10 cellular contexts compared by ENCODE assay signal in the genomic region with DNA sequence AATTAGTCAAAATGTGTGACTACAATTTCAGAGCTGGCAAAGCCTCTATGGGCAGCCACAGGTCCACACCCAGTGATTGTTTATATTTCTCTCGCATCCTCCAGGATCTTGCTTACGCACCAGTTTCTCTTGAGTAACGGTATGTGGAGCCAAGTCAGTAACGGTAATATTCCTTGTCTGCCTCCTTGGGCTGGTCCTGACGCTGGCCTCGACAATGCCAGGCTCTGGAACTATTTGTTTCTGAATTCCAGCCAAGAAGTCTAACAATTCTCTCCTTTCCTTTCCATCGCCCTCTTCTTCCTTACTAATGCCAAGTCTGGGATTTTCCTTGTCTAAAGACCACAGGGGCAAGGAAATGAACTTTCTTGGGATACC. TPM values are rescaled to one million over a fixed set of nuclear protein-coding genes. Genes with fewer than 3 reads are reported as not detected.
DNase-seq lines count a peak whose midpoint lies in the region; ATAC-seq and TF ChIP-seq lines count a peak whose summit lies in the region.
"Had no signal": no experiment of that assay in that cellular context is flagged by ENCODE, and none has a peak within 500 bp of the region (broad histone marks: within the 10 kb centered on the region; RNA-seq: fewer than 3 reads in every experiment).

No MANE protein-coding gene starts in this region.

- H3K4me3 ChIP-seq in heart left ventricle (no peak overlapping the region), SU-DHL-6 (ENCODE audit: insufficient read depth, low read length, poor library complexity, severe bottlenecking) (no peak overlapping the region), gastroesophageal sphincter (no peak overlapping the region), transverse colon (no peak overlapping the region)

- intact Hi-C loops in heart left ventricle (cut with DNase I), result loop anchor here in 6 of 10 donors (10.0 kb wide), 3 partner anchors 213 to 483 kb away; a partner anchor contains a TSS
- intact Hi-C loops in Right ventricle myocardium inferior (cut with DNase I), result no loop called here
- intact Hi-C loops in transverse colon (cut with DNase I; ENCODE audit: low total_unique reads), result loop anchor here (10.0 kb wide), 1 partner anchor 483 kb away; a partner anchor contains a TSS

- no peaks in the 10 kb centered on the region for H3K9me2 ChIP-seq in SU-DHL-6 (replicated peaks; ENCODE audit: insufficient read depth, low read length)

- H3K79me2 ChIP-seq in SU-DHL-6 (ENCODE audit: insufficient read depth, low read length), result no peaks in the 10 kb centered on the region

- H4K20me1 ChIP-seq in SU-DHL-6 (ENCODE audit: low read depth, low read length), result no peaks in the 10 kb centered on the region

- peaks cover 4% of the 10 kb centered on the region for H3K4me1 Mint-ChIP-seq in progenitor cell of endocrine pancreas (ENCODE audit: low read depth)

- H3K27me3 Mint-ChIP-seq in progenitor cell of endocrine pancreas, result no peaks in the 10 kb centered on the region

- in situ Hi-C loops in transverse colon (cut with MboI; ENCODE audit: low pct_ligation_motif_present in 1 of 4, low pct_unique_long_range_greater_than_20kb in 1 of 4, low sequenced_read_pairs in 3 of 4), result no loop called here

- WGBS in heart left ventricle, 4 donors, result 38 to 58% (median 42%) methylated on average over 7 of the region's 7 CpGs
- 4 to 16% methylated on average over 7 of the region's 7 CpGs for WGBS in gastroesophageal sphincter (ENCODE audit: low coverage in 1 of 2), 2 donors
- 16 to 34% methylated on average over 4 to 7 of the region's 7 CpGs for WGBS in transverse colon (ENCODE audit: low coverage in 1 of 2), 2 donors

- H3K9me3 ChIP-seq in heart left ventricle, result no peaks in the 10 kb centered on the region
- H3K9me3 ChIP-seq in SU-DHL-6 (ENCODE audit: insufficient read depth, low read length), result no peaks in the 10 kb centered on the region
- H3K9me3 ChIP-seq in gastroesophageal sphincter, result no peaks in the 10 kb centered on the region
- H3K9me3 ChIP-seq in transverse colon, result no peaks in the 10 kb centered on the region

- no peak overlapping the region for H3K4me3 Mint-ChIP-seq in progenitor cell of endocrine pancreas (ENCODE audit: low read depth)

- no peaks in the 10 kb centered on the region for H3K9me3 Mint-ChIP-seq in progenitor cell of endocrine pancreas (ENCODE audit: low read depth)

- peaks cover 20% of the 10 kb centered on the region for H3F3A ChIP-seq in SU-DHL-6 (ENCODE audit: insufficient read depth)

- H3K36me3 ChIP-seq in heart left ventricle (no peaks in the 10 kb centered on the region), SU-DHL-6 (ENCODE audit: low read length) (no peaks in the 10 kb centered on the region), gastroesophageal sphincter (no peaks in the 10 kb centered on the region), transverse colon (no peaks in the 10 kb centered on the region)

- no peak overlapping the region for H3K9ac ChIP-seq in SU-DHL-6 (ENCODE audit: low read length)

- no peaks in the 10 kb centered on the region for H3K36me3 Mint-ChIP-seq in progenitor cell of endocrine pancreas (ENCODE audit: insufficient read depth)

- no peak overlapping the region for H3K27ac Mint-ChIP-seq in progenitor cell of endocrine pancreas

- no peak overlapping the region for H2AFZ ChIP-seq in SU-DHL-6 (ENCODE audit: low read depth, low read length, severe bottlenecking)

- H3K27ac ChIP-seq in heart left ventricle, result peak overlapping the region in 1 of 12 donors; percentile 24
- peak overlapping the region; percentile 76 for H3K27ac ChIP-seq in SU-DHL-6 (ENCODE audit: low read depth, low read length)
- peak overlapping the region in 3 of 4 donors; percentile 41 to 65 (median 56) for H3K27ac ChIP-seq in gastroesophageal sphincter
- H3K27ac ChIP-seq in transverse colon, result peak overlapping the region in 3 of 4 donors; percentile 4 to 12 (median 11)
- H3K27ac ChIP-seq: C4-2B had no signal

- peak overlapping the region; percentile 61 for H3K4me2 ChIP-seq in SU-DHL-6 (ENCODE audit: low read depth, low read length, poor library complexity, severe bottlenecking)

- peak; percentile 27 to 69 (median 49) for ATAC-seq in heart left ventricle
- ATAC-seq in Right ventricle myocardium inferior, result no peak
- peak; percentile 89 for ATAC-seq in gastroesophageal sphincter

- H3K27me3 ChIP-seq in heart left ventricle (no peaks in the 10 kb centered on the region), SU-DHL-6 (ENCODE audit: low read length) (no peaks in the 10 kb centered on the region), gastroesophageal sphincter (no peaks in the 10 kb centered on the region), transverse colon (no peaks in the 10 kb centered on the region)

- DNase-seq in heart left ventricle (no peak), Right ventricle myocardium inferior (ENCODE audit: missing footprints) (no peak), transverse colon (no peak), NCI-H1694 treated with DMSO at 0.1 percent for 48 hours (lab: John Stamatoyannopoulos, UW) (no peak), progenitor cell of endocrine pancreas (ENCODE audit: low spot score, unreplicated experiment) (no peak), iPS-NIHi7 (ENCODE audit: extremely low spot score) (no peak)
- DNase-seq: activated CD8-positive, alpha-beta memory T cell treated with anti-CD3 and anti-CD28 coated beads, Interleukin-2, amount 50 U/mL, for 4 hours had no signal

- TF ChIP-seq EP300 in gastroesophageal sphincter (IDR thresholded peaks at IDR 0.05), result no peak
- no peak for TF ChIP-seq EP300 in transverse colon (IDR thresholded peaks at IDR 0.05; ENCODE audit: low read depth)

- no peak for TF ChIP-seq POLR2A in heart left ventricle (IDR thresholded peaks at IDR 0.05)
- no peak for TF ChIP-seq POLR2A in gastroesophageal sphincter (IDR thresholded peaks at IDR 0.05)
- no peak for TF ChIP-seq POLR2A in transverse colon (IDR thresholded peaks at IDR 0.05)

- no peak for TF ChIP-seq CTCF in heart left ventricle (IDR thresholded peaks at IDR 0.05)
- no peak for TF ChIP-seq CTCF in SU-DHL-6 (IDR thresholded peaks at IDR 0.05; ENCODE audit: insufficient read depth, low read length, poor library complexity, severe bottlenecking)
- no peak for TF ChIP-seq CTCF in gastroesophageal sphincter (IDR thresholded peaks at IDR 0.05)
- no peak for TF ChIP-seq CTCF in transverse colon (IDR thresholded peaks at IDR 0.05)
- no peak for TF ChIP-seq CTCF in progenitor cell of endocrine pancreas (IDR thresholded peaks at IDR 0.05; ENCODE audit: unreplicated experiment)

- H3K4me1 ChIP-seq in heart left ventricle, result peaks cover 0 to 33% (median 0%) of the 10 kb centered on the region in 12 donors
- peaks cover 0 to 20% (median 6%) of the 10 kb centered on the region in 3 donors for H3K4me1 ChIP-seq in gastroesophageal sphincter
- H3K4me1 ChIP-seq in transverse colon, result peaks cover 0 to 15% (median 2%) of the 10 kb centered on the region in 4 donors

RNA-seq across cellular contexts. Expression of a gene that starts 10.0 kb away (rescaled TPM):
- total RNA-seq in heart left ventricle (10 to 100 TPM in 8 of 9 donors, 1 to 10 TPM in 1; 9.4 to 19.7 (median 14.1) TPM), Right ventricle myocardium inferior (15.3 TPM), gastroesophageal sphincter (10 to 100 TPM; 15.7 to 34.2 (median 22.9) TPM), transverse colon (10 to 100 TPM in 3 of 4 donors, 1 to 10 TPM in 1; 5.6 to 44.6 (median 22.1) TPM), progenitor cell of endocrine pancreas (80.7 and 82.7 TPM in 2 replicates)
- polyA plus RNA-seq in heart left ventricle, result 10 to 100 TPM; 10.6 to 12.9 TPM
